26 cellular contexts compared by ENCODE assay signal in genomic region chr2:66563473-66563872, GRCh38.
"Had no signal": no experiment of that assay in that cellular context is flagged by ENCODE, and none has a peak within 500 bp of the region (broad histone marks: within the 10 kb centered on the region; RNA-seq: fewer than 3 reads in every experiment).

No MANE protein-coding gene starts in this region.

- H3K9me3 ChIP-seq: mucosa of descending colon, ovary, testis, upper lobe of left lung had no signal

- ATAC-seq: activated CD8-positive, alpha-beta memory T cell treated with anti-CD3 and anti-CD28 coated beads, Interleukin-2, amount 10 ng/mL, durations not matched to agents 7 days and 5 days; left ventricle myocardium superior; mucosa of descending colon; sciatic nerve; stimulated activated effector memory CD8-positive, alpha-beta T cell treated with anti-CD3 and anti-CD28 coated beads, Interleukin-12 subunit alpha, Interleukin-12 subunit beta, amount 100 ng/mL, for 72 hours had no signal

- H3K27ac Mint-ChIP-seq: activated CD4-positive, alpha-beta memory T cell treated with anti-CD3 and anti-CD28 coated beads, Interleukin-2, amount 10 ng/mL, durations not matched to agents 7 days and 5 days; activated CD8-positive, alpha-beta memory T cell treated with anti-CD3 and anti-CD28 coated beads, Interleukin-2, amount 10 ng/mL, durations not matched to agents 7 days and 5 days; activated naive CD8-positive, alpha-beta T cell treated with anti-CD3 and anti-CD28 coated beads, Interleukin-2, amount 10 ng/mL, durations not matched to agents 7 days and 5 days; memory B cell; naive B cell; stimulated activated effector memory CD8-positive, alpha-beta T cell treated with anti-CD3 and anti-CD28 coated beads, Interleukin-12 subunit alpha, Interleukin-12 subunit beta, amount 100 ng/mL, for 72 hours had no signal

- H3K4me3 ChIP-seq: dorsolateral prefrontal cortex, mucosa of descending colon, ovary, smooth muscle cell, testis, upper lobe of left lung had no signal

- H3K27me3 Mint-ChIP-seq: activated CD8-positive, alpha-beta memory T cell treated with anti-CD3 and anti-CD28 coated beads, Interleukin-2, amount 10 ng/mL, durations not matched to agents 7 days and 5 days; memory B cell had no signal

- DNase-seq: activated CD4-positive, alpha-beta memory T cell treated with anti-CD3 and anti-CD28 coated beads, Interleukin-2, amount 10 ng/mL, durations not matched to agents 7 days and 5 days; activated CD4-positive, alpha-beta T cell treated with anti-CD3 and anti-CD28 coated beads for 48 hours; activated CD4-positive, CD25-positive, alpha-beta regulatory T cell; activated CD8-positive, alpha-beta memory T cell treated with anti-CD3 and anti-CD28 coated beads, Interleukin-2, amount 10 ng/mL, durations not matched to agents 7 days and 5 days; activated naive CD4-positive, alpha-beta T cell treated with Interleukin-2 at 50 U/mL for 16 hours; activated naive CD8-positive, alpha-beta T cell treated with anti-CD3 and anti-CD28 coated beads, Interleukin-2, amount 10 ng/mL, durations not matched to agents 7 days and 5 days; amygdala; caudate nucleus; dorsolateral prefrontal cortex; head of caudate nucleus; kidney; left ventricle myocardium superior; mucosa of descending colon; naive B cell; ovary; stimulated activated CD4-positive, alpha-beta T cell treated with anti-CD3 and anti-CD28 coated beads, Interleukin-4, amount 100 ng/mL, for 24 hours; T-helper 1 cell; T1000; testis; upper lobe of left lung had no signal

- H3K4me1 Mint-ChIP-seq: activated CD4-positive, alpha-beta memory T cell treated with anti-CD3 and anti-CD28 coated beads, Interleukin-2, amount 10 ng/mL, durations not matched to agents 7 days and 5 days; activated CD8-positive, alpha-beta memory T cell treated with anti-CD3 and anti-CD28 coated beads, Interleukin-2, amount 10 ng/mL, durations not matched to agents 7 days and 5 days; activated naive CD8-positive, alpha-beta T cell treated with anti-CD3 and anti-CD28 coated beads, Interleukin-2, amount 10 ng/mL, durations not matched to agents 7 days and 5 days; memory B cell; naive B cell; stimulated activated effector memory CD8-positive, alpha-beta T cell treated with anti-CD3 and anti-CD28 coated beads, Interleukin-12 subunit alpha, Interleukin-12 subunit beta, amount 100 ng/mL, for 72 hours had no signal

- H3K27me3 ChIP-seq: ovary, testis, upper lobe of left lung had no signal

- H3K9me3 Mint-ChIP-seq: activated CD4-positive, alpha-beta memory T cell treated with anti-CD3 and anti-CD28 coated beads, Interleukin-2, amount 10 ng/mL, durations not matched to agents 7 days and 5 days; activated naive CD8-positive, alpha-beta T cell treated with anti-CD3 and anti-CD28 coated beads, Interleukin-2, amount 10 ng/mL, durations not matched to agents 7 days and 5 days; memory B cell; naive B cell; stimulated activated effector memory CD8-positive, alpha-beta T cell treated with anti-CD3 and anti-CD28 coated beads, Interleukin-12 subunit alpha, Interleukin-12 subunit beta, amount 100 ng/mL, for 72 hours had no signal

- H3K4me1 ChIP-seq: testis had no signal

- H3K4me3 Mint-ChIP-seq: activated CD4-positive, alpha-beta memory T cell treated with anti-CD3 and anti-CD28 coated beads, Interleukin-2, amount 10 ng/mL, durations not matched to agents 7 days and 5 days; activated CD8-positive, alpha-beta memory T cell treated with anti-CD3 and anti-CD28 coated beads, Interleukin-2, amount 10 ng/mL, durations not matched to agents 7 days and 5 days; activated naive CD8-positive, alpha-beta T cell treated with anti-CD3 and anti-CD28 coated beads, Interleukin-2, amount 10 ng/mL, durations not matched to agents 7 days and 5 days; memory B cell; naive B cell; stimulated activated effector memory CD8-positive, alpha-beta T cell treated with anti-CD3 and anti-CD28 coated beads, Interleukin-12 subunit alpha, Interleukin-12 subunit beta, amount 100 ng/mL, for 72 hours had no signal

- H3K36me3 Mint-ChIP-seq: activated CD8-positive, alpha-beta memory T cell treated with anti-CD3 and anti-CD28 coated beads, Interleukin-2, amount 10 ng/mL, durations not matched to agents 7 days and 5 days; activated naive CD8-positive, alpha-beta T cell treated with anti-CD3 and anti-CD28 coated beads, Interleukin-2, amount 10 ng/mL, durations not matched to agents 7 days and 5 days; memory B cell; naive B cell; stimulated activated effector memory CD8-positive, alpha-beta T cell treated with anti-CD3 and anti-CD28 coated beads, Interleukin-12 subunit alpha, Interleukin-12 subunit beta, amount 100 ng/mL, for 72 hours had no signal

- FAIRE-seq: colon had no signal

- H3K27ac ChIP-seq: dorsolateral prefrontal cortex, epithelial cell of prostate, ovary, testis had no signal

- H3K4me2 ChIP-seq: smooth muscle cell had no signal

- H3K36me3 ChIP-seq: ovary had no signal
